Comparison of ENCODE assay signal across 8 cellular contexts in the genomic region with DNA sequence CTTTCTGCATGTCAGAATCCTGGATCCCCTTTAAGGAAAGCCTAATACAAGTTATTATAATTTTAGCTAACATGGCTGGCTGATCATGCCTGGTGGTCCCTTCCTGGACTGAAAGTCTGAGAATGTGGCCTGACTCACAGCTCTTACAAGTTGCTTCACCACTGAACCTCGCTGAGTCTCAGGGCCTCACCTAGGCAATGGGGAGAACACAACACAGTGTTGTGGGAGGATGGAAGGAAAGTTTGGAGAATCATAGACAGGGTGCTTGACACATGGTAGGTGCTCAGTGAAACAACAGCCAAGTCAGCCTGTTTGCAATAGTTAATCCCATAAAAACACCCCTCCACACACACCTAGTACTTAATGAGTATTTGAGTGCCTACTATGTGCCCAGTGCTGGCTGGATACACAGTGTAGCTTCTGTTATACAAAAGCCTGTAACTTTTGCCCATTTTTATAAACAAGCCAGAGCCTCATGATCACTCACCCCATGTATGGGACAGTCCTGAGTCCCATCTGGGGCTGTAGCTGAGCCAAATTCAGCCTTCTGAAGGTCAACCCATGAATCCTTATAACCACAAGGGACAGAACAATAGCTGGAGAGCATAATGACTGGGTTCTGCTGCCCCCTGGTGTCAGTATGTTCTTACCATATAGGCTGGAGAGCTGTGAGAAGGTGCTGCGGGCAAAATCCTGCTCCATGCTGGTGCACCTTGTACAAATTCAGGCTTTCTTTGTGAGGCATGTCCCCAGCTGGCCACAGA. TPM values are rescaled to one million over a fixed set of nuclear protein-coding genes. Genes with fewer than 3 reads are reported as not detected.
DNase-seq lines count a peak whose midpoint lies in the region; ATAC-seq and TF ChIP-seq lines count a peak whose summit lies in the region.

No MANE protein-coding gene starts in this region.

- no peak overlapping the region for H2AFZ ChIP-seq in KMS-11 (ENCODE audit: low read depth)

- no peak overlapping the region for H3K9ac ChIP-seq in KMS-11

- peaks cover 44% of the 10 kb centered on the region for H3K27me3 Mint-ChIP-seq in neural crest cell (ENCODE audit: low read depth)

- TF ChIP-seq CTCF in KMS-11 (conservative IDR thresholded peaks at IDR 0.05; ENCODE audit: low read depth, low read length), result peak; percentile 92
- TF ChIP-seq CTCF in RWPE1 (conservative IDR thresholded peaks at IDR 0.05; ENCODE audit: low read depth), result peak; percentile 73
- TF ChIP-seq CTCF in fibroblast of pulmonary artery (IDR thresholded peaks at IDR 0.05; ENCODE audit: low read length, missing control alignments), result peak; percentile 79
- TF ChIP-seq CTCF in neural crest cell (conservative IDR thresholded peaks at IDR 0.05), result peak; percentile 84

- POLR2A ChIA-PET in RWPE1 (lab: Yijun Ruan, JAX; ENCODE audit: low non-redundant PET), result interaction anchor here (0.9 kb wide), 1 partner anchor 372 kb away, joined by 3 read pairs; no protein-coding TSS in a partner anchor

- H3K36me3 Mint-ChIP-seq in neural crest cell (ENCODE audit: low read depth), result no peaks in the 10 kb centered on the region

- H3K4me3 ChIP-seq in KMS-11 (IDR thresholded peaks at IDR 0.05; ENCODE audit: insufficient read depth, low read depth, low read length) (no peak overlapping the region), fibroblast of pulmonary artery (replicated peaks; ENCODE audit: low read depth, low read length) (no peak overlapping the region)

- no peaks in the 10 kb centered on the region for H4K20me1 ChIP-seq in KMS-11 (ENCODE audit: insufficient read depth)

- H3K27ac ChIP-seq in KMS-11 (no peak overlapping the region), RWPE1 (no peak overlapping the region)

- CTCF ChIA-PET in RWPE1 (lab: Yijun Ruan, JAX), result interaction anchor here (0.6 to 2.6 kb wide), 19 partner anchors 9 to 629 kb away, joined by 3 to 35 read pairs (median 4); no protein-coding TSS in a partner anchor

- peak; percentile 80 for ATAC-seq in GM21529 (IDR thresholded peaks at IDR 0.05; ENCODE audit: unreplicated experiment)

- DNase-seq in DMS53 (lab: John Stamatoyannopoulos, UW) (peak; percentile 93), RWPE1 (ENCODE audit: low spot score) (peak; percentile 75), fibroblast of pulmonary artery (ENCODE audit: low read depth) (peak; percentile 89), neural crest cell (ENCODE audit: low read depth, low spot score) (peak; percentile 84), superior temporal gyrus (ENCODE audit: extremely low spot score) (peak; percentile 96)
- peak; percentile 48 for DNase-seq in activated T-helper 1 cell treated with anti-CD3 and anti-CD28 coated beads, Interleukin-2, amount 50 U/mL, for 16 hours (ENCODE audit: low read depth in 1 of 2, low spot score in 1 of 2)

- H3K4me1 ChIP-seq in KMS-11 (ENCODE audit: low read depth, poor library complexity, severe bottlenecking), result no peaks in the 10 kb centered on the region

- H3K36me3 ChIP-seq in KMS-11 (ENCODE audit: insufficient read depth), result no peaks in the 10 kb centered on the region

- peak overlapping the region; percentile 32 for H3K4me3 Mint-ChIP-seq in neural crest cell

- peaks cover 3% of the 10 kb centered on the region for H3K9me3 Mint-ChIP-seq in neural crest cell

- no peaks in the 10 kb centered on the region for H3K79me2 ChIP-seq in KMS-11 (ENCODE audit: insufficient read depth, low read depth)

- H3K27ac Mint-ChIP-seq in neural crest cell (ENCODE audit: unreplicated experiment), result no peak overlapping the region

- H3K4me1 Mint-ChIP-seq in neural crest cell, result peaks cover 25% of the 10 kb centered on the region

- no peaks in the 10 kb centered on the region; the same call in 1 of the 2 replicates for H3K27me3 ChIP-seq in KMS-11 (ENCODE audit: insufficient read depth, low read depth)

- no peak overlapping the region for H3K4me2 ChIP-seq in KMS-11

RNA-seq across cellular contexts. Expression of a gene that starts 3.9 kb away (rescaled TPM):
- total RNA-seq in neural crest cell, result 0.84 and 1.7 TPM in 2 replicates

RNA-seq across cellular contexts. Expression of a gene that starts 52.9 kb away (rescaled TPM):
- not detected in 2 replicates for total RNA-seq in neural crest cell
